In genomic region chr1:151461694-151462093, GRCh38 we compare ENCODE assay signal across 21 cellular contexts. TPM values are rescaled to one million over a fixed set of nuclear protein-coding genes. Genes with fewer than 3 reads are reported as not detected.
"Had no signal": no experiment of that assay in that cellular context is flagged by ENCODE, and none has a peak within 500 bp of the region (broad histone marks: within the 10 kb centered on the region; RNA-seq: fewer than 3 reads in every experiment).

No MANE protein-coding gene starts in this region.

- DNase-seq: activated CD4-positive, alpha-beta memory T cell treated with anti-CD3 and anti-CD28 coated beads, Interleukin-2, amount 10 ng/mL, durations not matched to agents 7 days and 5 days; activated CD4-positive, alpha-beta T cell treated with anti-CD3 and anti-CD28 coated beads, Interleukin-2, amount 10 ng/mL, durations not matched to agents 24 days and 14 days; activated effector memory CD4-positive, alpha-beta T cell treated with Interleukin-2 at 50 U/mL for 16 hours; activated naive CD4-positive, alpha-beta T cell treated with anti-CD3 and anti-CD28 coated beads, Interleukin-2, amount 50 U/mL, for 16 hours; activated naive CD8-positive, alpha-beta T cell treated with anti-CD3 and anti-CD28 coated beads, Interleukin-2, amount 50 U/mL, for 24 hours; activated T-cell treated with anti-CD3 and anti-CD28 coated beads, Interleukin-2, amount 50 U/mL, for 72 hours; body of pancreas; cortex of kidney; heart right ventricle; left colon; pancreas; psoas muscle; stimulated activated CD4-positive, alpha-beta T cell treated with anti-CD3 and anti-CD28 coated beads, Interleukin-4, amount 100 ng/mL, for 24 hours; substantia nigra; T-helper 9 cell; thyroid gland had no signal

- H3K4me3 ChIP-seq: body of pancreas, cardiac muscle cell, heart right ventricle, pancreas, psoas muscle, right atrium auricular region, thyroid gland had no signal

- H3K27ac ChIP-seq: body of pancreas, cardiac muscle cell, epithelial cell of prostate, heart right ventricle, neutrophil, pancreas, psoas muscle, right atrium auricular region, thyroid gland had no signal

- H3K36me3 ChIP-seq: cardiac muscle cell, heart right ventricle, neutrophil, pancreas, right atrium auricular region, thyroid gland had no signal

- H3K9me3 ChIP-seq: body of pancreas, heart right ventricle, neutrophil, pancreas, psoas muscle, right atrium auricular region, thyroid gland had no signal

- H3K27me3 ChIP-seq: body of pancreas, pancreas, right atrium auricular region, thyroid gland had no signal

RNA-seq across cellular contexts. Expression of gene CGN, which starts 49.5 kb away (rescaled TPM):
- total RNA-seq: fibroblast of villous mesenchyme had no signal
